Comparison of ENCODE assay signal across 26 cellular contexts in genomic region chr9:113990975-113991471, GRCh38.
DNase-seq lines count a peak whose midpoint lies in the region; FAIRE-seq and TF ChIP-seq lines count a peak whose summit lies in the region.
"Had no signal": no experiment of that assay in that cellular context is flagged by ENCODE, and none has a peak within 500 bp of the region (broad histone marks: within the 10 kb centered on the region; RNA-seq: fewer than 3 reads in every experiment).

No MANE protein-coding gene starts in this region.

- H3K9me3 ChIP-seq in BLaER1 treated with 17β-estradiol and CSF1 and Interleukin-3, amounts not matched to agents 10 nM and 100 nM (replicated peaks in 1 of 11) = no peaks in the 10 kb centered on the region
- no peaks in the 10 kb centered on the region for H3K9me3 ChIP-seq in Peyer's patch
- H3K9me3 ChIP-seq in endothelial cell of umbilical vein (replicated peaks; ENCODE audit: control insufficient read depth, insufficient read depth, low read length) = no peaks in the 10 kb centered on the region
- no peaks in the 10 kb centered on the region for H3K9me3 ChIP-seq in osteoblast (ENCODE audit: low read depth, low read length)
- no peaks in the 10 kb centered on the region for H3K9me3 ChIP-seq in colonic mucosa
- H3K9me3 ChIP-seq in trophoblast cell (ENCODE audit: insufficient read depth, low read depth, low read length) = no peaks in the 10 kb centered on the region
- H3K9me3 ChIP-seq: SK-N-SH had no signal

- H3K36me3 ChIP-seq in BLaER1 treated with 17β-estradiol and CSF1 and Interleukin-3, amounts not matched to agents 10 nM and 100 nM = peaks cover 23 to 64% (median 55%) of the 10 kb centered on the region in 11 experiments; a peak in 21 of 22 replicates
- H3K36me3 ChIP-seq in Peyer's patch = no peaks in the 10 kb centered on the region
- H3K36me3 ChIP-seq in endothelial cell of umbilical vein (ENCODE audit: control insufficient read depth in 2 of 2, extremely low read depth in 1 of 2, insufficient read depth in 2 of 2, low read length in 2 of 2) = peaks cover 0 to 33% of the 10 kb centered on the region in 2 experiments
- peaks cover 14% of the 10 kb centered on the region for H3K36me3 ChIP-seq in osteoblast (ENCODE audit: insufficient read depth, low read length)
- H3K36me3 ChIP-seq in colonic mucosa = no peaks in the 10 kb centered on the region
- peaks cover 3 to 7% of the 10 kb centered on the region in 2 experiments for H3K36me3 ChIP-seq in trophoblast cell (ENCODE audit: control insufficient read depth in 1 of 2, insufficient read depth in 2 of 2, low read length in 2 of 2)

- no peaks in the 10 kb centered on the region for H3K36me3 Mint-ChIP-seq in activated CD4-positive, alpha-beta memory T cell treated with anti-CD3 and anti-CD28 coated beads, Interleukin-2, amount 10 ng/mL, durations not matched to agents 7 days and 5 days (ENCODE audit: low read depth)

- no CpG with 5 or more reads among the region's 5 CpGs for WGBS in trophoblast cell (ENCODE audit: extremely low coverage, insufficient coverage, insufficient read length)

- no TSS peak for BruUV-seq in endothelial cell of umbilical vein (replicated peaks; lab: Mats Ljungman, UMichigan)

- H3K23ac ChIP-seq in trophoblast cell (ENCODE audit: low read length) = no peak overlapping the region

- H3K4me3 Mint-ChIP-seq in activated CD4-positive, alpha-beta memory T cell treated with anti-CD3 and anti-CD28 coated beads, Interleukin-2, amount 10 ng/mL, durations not matched to agents 7 days and 5 days = no peak overlapping the region
- H3K4me3 Mint-ChIP-seq: T-helper 2 cell treated with Interferon-gamma antibody and Interleukin-4, amounts not matched to agents 5 μg/mL and 100 μg/mL, for 36 hours; type B pancreatic cell had no signal

- H3K18ac ChIP-seq in trophoblast cell (ENCODE audit: low read length) = no peak overlapping the region

- H2BK120ac ChIP-seq in trophoblast cell (ENCODE audit: insufficient read depth, low read length, poor library complexity) = no peak overlapping the region

- H3K27ac ChIP-seq in BLaER1 treated with 17β-estradiol and CSF1 and Interleukin-3, amounts not matched to agents 10 nM and 100 nM = peak overlapping the region in 2 of 11 experiments; percentile 77 to 78; a peak in 4 of 22 replicates
- no peak overlapping the region for H3K27ac ChIP-seq in Peyer's patch
- H3K27ac ChIP-seq in endothelial cell of umbilical vein (ENCODE audit: insufficient read depth, low read depth, low read length) = no peak overlapping the region
- H3K27ac ChIP-seq in osteoblast (ENCODE audit: low read depth, low read length) = no peak overlapping the region
- H3K27ac ChIP-seq in colonic mucosa = no peak overlapping the region
- no peak overlapping the region for H3K27ac ChIP-seq in trophoblast cell (ENCODE audit: low read depth, low read length)
- H3K27ac ChIP-seq: C4-2B had no signal

- H3K4ac ChIP-seq in trophoblast cell (ENCODE audit: low read depth, low read length) = no peak overlapping the region

- H4K8ac ChIP-seq in trophoblast cell (ENCODE audit: low read depth, low read length) = no peak overlapping the region

- no peaks in the 10 kb centered on the region for H3K9me1 ChIP-seq in endothelial cell of umbilical vein (replicated peaks; ENCODE audit: control insufficient read depth, extremely low read depth, insufficient read depth, low read length)

- dilution Hi-C loops in endothelial cell of umbilical vein (cut with MboI; ENCODE audit: extremely low pct_ligation_motif_present, low sequenced_read_pairs) = no loop called here

- H3K27ac Mint-ChIP-seq in activated CD4-positive, alpha-beta memory T cell treated with anti-CD3 and anti-CD28 coated beads, Interleukin-2, amount 10 ng/mL, durations not matched to agents 7 days and 5 days = no peak overlapping the region
- H3K27ac Mint-ChIP-seq: T-helper 2 cell treated with Interferon-gamma antibody and Interleukin-4, amounts not matched to agents 5 μg/mL and 100 μg/mL, for 36 hours; type B pancreatic cell had no signal

- H2AK5ac ChIP-seq in trophoblast cell (ENCODE audit: low read length) = no peak overlapping the region

- TF ChIP-seq CTCF in Peyer's patch (IDR thresholded peaks at IDR 0.05) (no peak), endothelial cell of umbilical vein (IDR thresholded peaks at IDR 0.05; ENCODE audit: extremely low read depth in 1 of 2, insufficient read depth in 1 of 2, low read depth in 1 of 2, low read length in 2 of 2) (no peak), osteoblast (IDR thresholded peaks at IDR 0.05; ENCODE audit: extremely low read depth, low read depth, low read length) (no peak), colonic mucosa (IDR thresholded peaks at IDR 0.05) (no peak), GM10266 (IDR thresholded peaks at IDR 0.05; ENCODE audit: control insufficient read depth, insufficient read depth, low read depth, missing control alignments) (no peak)

- no peaks in the 10 kb centered on the region for H3K27me3 Mint-ChIP-seq in activated CD4-positive, alpha-beta memory T cell treated with anti-CD3 and anti-CD28 coated beads, Interleukin-2, amount 10 ng/mL, durations not matched to agents 7 days and 5 days
- H3K27me3 Mint-ChIP-seq: type B pancreatic cell had no signal

- POLR2A ChIA-PET in endothelial cell of umbilical vein (lab: Charles Lee) = no interaction called here
- POLR2A ChIA-PET in activated CD4-positive, alpha-beta memory T cell treated with anti-CD3 and anti-CD28 coated beads, Interleukin-2, amount 10 ng/mL, durations not matched to agents 7 days and 5 days (lab: Charles Lee) = no interaction called here

- H4K12ac ChIP-seq in trophoblast cell (ENCODE audit: low read depth, low read length) = no peak overlapping the region

- no peak overlapping the region for H2BK5ac ChIP-seq in trophoblast cell (ENCODE audit: low read depth, low read length, poor library complexity)

- DNase-seq in Peyer's patch (peak in 2 of 3 donors; percentile 4 to 41), endothelial cell of umbilical vein (ENCODE audit: low read depth, low spot score) (no peak), osteoblast (ENCODE audit: insufficient read length, low spot score, missing footprints) (peak; percentile 76), colonic mucosa (no peak), trophoblast cell (no peak), GM10266 (ENCODE audit: extremely low spot score) (no peak)
- DNase-seq in activated CD4-positive, alpha-beta memory T cell treated with anti-CD3 and anti-CD28 coated beads, Interleukin-2, amount 10 ng/mL, durations not matched to agents 7 days and 5 days = no peak
- DNase-seq: activated CD4-positive, alpha-beta T cell treated with anti-CD3 and anti-CD28 coated beads, Interleukin-2, amount 50 U/mL, for 4 hours; activated gamma-delta T cell treated with Interleukin-2 at 50 U/mL for 16 hours; HCEC 1CT; hippocampal formation; KBM-7; NCI-H2171; NCI-H524 treated with DMSO at 0.1 percent for 48 hours; SK-N-SH; stimulated activated CD4-positive, alpha-beta T cell treated with anti-CD3 and anti-CD28 coated beads, Interleukin-12 subunit alpha, Interleukin-12 subunit beta, amount 100 ng/mL, for 4 hours; stimulated activated CD4-positive, alpha-beta T cell treated with anti-CD3 and anti-CD28 coated beads, Interleukin-4, amount 100 ng/mL, for 4 hours; stimulated activated naive CD8-positive, alpha-beta T cell treated with anti-CD3 and anti-CD28 coated beads, Interleukin-15, Interleukin-2, amounts not matched to agents 100 U/mL and 50 U/mL, for 24 hours had no signal

- no peak overlapping the region for H2AFZ ChIP-seq in endothelial cell of umbilical vein (ENCODE audit: low read depth, low read length)
- H2AFZ ChIP-seq in osteoblast (ENCODE audit: low read length) = no peak overlapping the region
- no peak overlapping the region for H2AFZ ChIP-seq in trophoblast cell (ENCODE audit: insufficient read depth, low read length, poor library complexity)

- TF ChIP-seq POLR2A in Peyer's patch (IDR thresholded peaks at IDR 0.05) (no peak), endothelial cell of umbilical vein (IDR thresholded peaks at IDR 0.05; ENCODE audit: low read depth, low read length) (no peak)

- H3K4me1 ChIP-seq in BLaER1 treated with 17β-estradiol and CSF1 and Interleukin-3, amounts not matched to agents 10 nM and 100 nM = peaks cover 40 to 55% (median 50%) of the 10 kb centered on the region in 10 experiments
- H3K4me1 ChIP-seq in Peyer's patch (peaks cover 0 to 3% (median 0%) of the 10 kb centered on the region in 4 donors), endothelial cell of umbilical vein (ENCODE audit: control insufficient read depth, extremely low read depth, insufficient read depth, low read length) (peaks cover 48% of the 10 kb centered on the region), osteoblast (ENCODE audit: insufficient read depth, low read length) (peaks cover 19% of the 10 kb centered on the region), colonic mucosa (no peaks in the 10 kb centered on the region), trophoblast cell (ENCODE audit: control insufficient read depth in 1 of 2, insufficient read depth in 2 of 2, low read length in 2 of 2) (no peaks in the 10 kb centered on the region)

- peak overlapping the region in 9 of 11 experiments; percentile 10 to 98 (median 92); a peak in 17 of 22 replicates for H3K4me2 ChIP-seq in BLaER1 treated with 17β-estradiol and CSF1 and Interleukin-3, amounts not matched to agents 10 nM and 100 nM
- no peak overlapping the region for H3K4me2 ChIP-seq in endothelial cell of umbilical vein (ENCODE audit: insufficient read depth, low read length)
- no peak overlapping the region for H3K4me2 ChIP-seq in osteoblast (ENCODE audit: insufficient read depth, low read length)
- H3K4me2 ChIP-seq in trophoblast cell (ENCODE audit: low read length) = no peak overlapping the region
- H3K4me2 ChIP-seq: SK-N-SH had no signal

- peaks cover 0 to 33% (median 7%) of the 10 kb centered on the region in 11 experiments; a peak in 10 of 22 replicates for H4K20me1 ChIP-seq in BLaER1 treated with 17β-estradiol and CSF1 and Interleukin-3, amounts not matched to agents 10 nM and 100 nM
- H4K20me1 ChIP-seq in endothelial cell of umbilical vein (replicated peaks; ENCODE audit: control insufficient read depth, extremely low read depth, insufficient read depth, low read length) (peaks cover 11% of the 10 kb centered on the region), osteoblast (ENCODE audit: insufficient read depth, low read length) (peaks cover 68% of the 10 kb centered on the region)

- no peak overlapping the region for H3K14ac ChIP-seq in trophoblast cell (ENCODE audit: low read length)

- no peak overlapping the region for H4K91ac ChIP-seq in trophoblast cell (ENCODE audit: low read depth, low read length)

- H3K9ac ChIP-seq in BLaER1 treated with 17β-estradiol and CSF1 and Interleukin-3, amounts not matched to agents 10 nM and 100 nM = no peak overlapping the region; a peak in 2 of 22 replicates
- H3K9ac ChIP-seq in endothelial cell of umbilical vein (replicated peaks; ENCODE audit: extremely low read depth, insufficient read depth, low read length) (no peak overlapping the region), colonic mucosa (ENCODE audit: low read depth in 2 of 2, low read length in 2 of 2) (no peak overlapping the region), trophoblast cell (ENCODE audit: low read length) (no peak overlapping the region)
- H3K9ac ChIP-seq: SK-N-SH had no signal

- H3K27me3 ChIP-seq in BLaER1 treated with 17β-estradiol and CSF1 and Interleukin-3, amounts not matched to agents 10 nM and 100 nM = no peaks in the 10 kb centered on the region
- H3K27me3 ChIP-seq in Peyer's patch = no peaks in the 10 kb centered on the region
- H3K27me3 ChIP-seq in endothelial cell of umbilical vein (ENCODE audit: control insufficient read depth in 2 of 2, insufficient read depth in 2 of 2, low read length in 2 of 2) = no peaks in the 10 kb centered on the region
- H3K27me3 ChIP-seq in osteoblast (ENCODE audit: insufficient read depth, low read length) = no peaks in the 10 kb centered on the region
- no peaks in the 10 kb centered on the region for H3K27me3 ChIP-seq in colonic mucosa
- H3K27me3 ChIP-seq in trophoblast cell (ENCODE audit: insufficient read depth, low read length) = no peaks in the 10 kb centered on the region

- H3K4me3 ChIP-seq in BLaER1 treated with 17β-estradiol and CSF1 and Interleukin-3, amounts not matched to agents 10 nM and 100 nM = no peak overlapping the region
- H3K4me3 ChIP-seq in Peyer's patch (no peak overlapping the region), endothelial cell of umbilical vein (replicated peaks in 1 of 3; ENCODE audit: insufficient read depth in 1 of 3, low read depth in 1 of 3, low read length in 3 of 3) (no peak overlapping the region), osteoblast (ENCODE audit: insufficient read depth, low read length) (no peak overlapping the region), colonic mucosa (no peak overlapping the region), trophoblast cell (ENCODE audit: low read depth, low read length) (no peak overlapping the region)

- H3K79me1 ChIP-seq in trophoblast cell (ENCODE audit: low read length) = no peaks in the 10 kb centered on the region

- intact Hi-C loops in endothelial cell of umbilical vein (cut with micrococcal nuclease) (no loop called here), colonic mucosa (cut with DNase I) (no loop called here)

- peak; percentile 59 for FAIRE-seq in endothelial cell of umbilical vein (lab: Jason Lieb, UNC)
- FAIRE-seq: D721Med, frontal cortex, islet of Langerhans, RCC 7860 had no signal

- H3K9me3 Mint-ChIP-seq in activated CD4-positive, alpha-beta memory T cell treated with anti-CD3 and anti-CD28 coated beads, Interleukin-2, amount 10 ng/mL, durations not matched to agents 7 days and 5 days = no peaks in the 10 kb centered on the region
- H3K9me3 Mint-ChIP-seq: T-helper 2 cell treated with Interferon-gamma antibody and Interleukin-4, amounts not matched to agents 5 μg/mL and 100 μg/mL, for 36 hours; type B pancreatic cell had no signal

- peaks cover 51% of the 10 kb centered on the region for H3K79me2 ChIP-seq in endothelial cell of umbilical vein (ENCODE audit: control insufficient read depth, insufficient read depth, low read length)
- peaks cover 16% of the 10 kb centered on the region for H3K79me2 ChIP-seq in osteoblast (ENCODE audit: insufficient read depth, low read length)
- no peaks in the 10 kb centered on the region for H3K79me2 ChIP-seq in trophoblast cell (ENCODE audit: control insufficient read depth, insufficient read depth, low read length, poor library complexity)

- H2BK12ac ChIP-seq in trophoblast cell (ENCODE audit: low read length) = no peak overlapping the region

- CTCF ChIA-PET in endothelial cell of umbilical vein (lab: Charles Lee) = interaction anchor here (0.8 to 2.4 kb wide), 7 partner anchors 12 to 253 kb away, joined by 3 to 9 read pairs (median 5); no protein-coding TSS in a partner anchor
- CTCF ChIA-PET in activated CD4-positive, alpha-beta memory T cell treated with anti-CD3 and anti-CD28 coated beads, Interleukin-2, amount 10 ng/mL, durations not matched to agents 7 days and 5 days (lab: Charles Lee) = no interaction called here

- H3K4me1 Mint-ChIP-seq in activated CD4-positive, alpha-beta memory T cell treated with anti-CD3 and anti-CD28 coated beads, Interleukin-2, amount 10 ng/mL, durations not matched to agents 7 days and 5 days = no peaks in the 10 kb centered on the region

Comparison
In these comparisons a context has a peak if more than half of its experiments do, and no peak if none do; other contexts are left out.
1. H3K4me2 ChIP-seq: peak in BLaER1 treated with 17β-estradiol and CSF1 and Interleukin-3, amounts not matched to agents 10 nM and 100 nM (9 of 11); none in endothelial cell of umbilical vein (single experiment), osteoblast (single experiment) and trophoblast cell (single experiment).
2. DNase-seq: peak in Peyer's patch (2 of 3) and osteoblast (single experiment); none in endothelial cell of umbilical vein (single experiment), colonic mucosa (single experiment), activated CD4-positive, alpha-beta memory T cell treated with anti-CD3 and anti-CD28 coated beads, Interleukin-2, amount 10 ng/mL, durations not matched to agents 7 days and 5 days (single experiment), trophoblast cell (0 of 2) and GM10266 (single experiment).